Comparison of ENCODE assay signal across 1 cellular context in genomic region chr1:36321119-36321951, GRCh38.
TF ChIP-seq lines count a peak whose summit lies in the region.

No MANE protein-coding gene starts in this region.

TF ChIP-seq in GM23338, 12 proteins besides CTCF, POLR2A, EP300 and RAD21 (continued from another document):
- TF ChIP-seq ZNF462 (CRISPR knock-in tag; IDR thresholded peaks at IDR 0.05), result no peak
- peak; percentile 8 for TF ChIP-seq REST (IDR thresholded peaks at IDR 0.05; ENCODE audit: unreplicated experiment)
- no peak for TF ChIP-seq STAT1 (IDR thresholded peaks at IDR 0.05; ENCODE audit: unreplicated experiment)
- no peak for TF ChIP-seq NANOG (IDR thresholded peaks at IDR 0.05; ENCODE audit: borderline replicate concordance)
- no peak for TF ChIP-seq EZH2phosphoT487 (IDR thresholded peaks at IDR 0.05; ENCODE audit: unreplicated experiment)
